Comparison of ENCODE assay signal across 8 cellular contexts in genomic region chr1:209513226-209513625, GRCh38.
DNase-seq lines count a peak whose midpoint lies in the region; ATAC-seq lines count a peak whose summit lies in the region.

No MANE protein-coding gene starts in this region.

- peak; percentile 50 for DNase-seq in AG20443 (ENCODE audit: low spot score)
- DNase-seq in NCI-H1417 treated with DMSO at 0.1 percent for 48 hours (lab: John Stamatoyannopoulos, UW) = peak; percentile 10
- DNase-seq in SW480 (ENCODE audit: low spot score) = peak; percentile 67
- peak; percentile 67 for DNase-seq in iris pigment epithelial cell (ENCODE audit: low read depth)
- DNase-seq in effector CD8-positive, alpha-beta T cell (lab: John Stamatoyannopoulos, UW) = no peak

- peak; percentile 53 for ATAC-seq in GM19463 (IDR thresholded peaks at IDR 0.05; ENCODE audit: unreplicated experiment)
- no peak for ATAC-seq in GM18517 (IDR thresholded peaks at IDR 0.05; ENCODE audit: unreplicated experiment)
- no peak for ATAC-seq in GM19023 (IDR thresholded peaks at IDR 0.05; ENCODE audit: unreplicated experiment)
